In the genomic region with DNA sequence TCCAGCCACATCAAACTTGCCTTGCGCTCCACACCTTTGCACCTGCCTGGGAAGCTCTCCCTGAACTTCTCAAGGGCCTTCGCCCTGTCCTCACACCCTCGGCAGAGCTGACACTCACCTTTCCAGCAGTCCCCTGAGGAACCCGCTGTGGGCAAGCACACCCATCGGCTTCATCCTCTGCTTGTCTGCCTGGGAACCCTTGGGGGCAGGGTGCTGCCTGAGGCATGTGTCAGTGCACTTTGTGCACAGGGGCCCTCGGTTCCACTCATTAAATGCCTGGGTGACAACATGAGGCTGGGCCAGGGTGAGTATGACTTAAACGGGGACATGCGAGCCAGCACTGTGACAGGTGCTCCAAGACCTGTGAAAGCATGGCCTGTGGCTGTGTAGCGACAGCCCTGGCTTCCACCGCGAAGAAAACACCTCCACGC, we compare ENCODE assay signal across 18 cellular contexts. TPM values are rescaled to one million over a fixed set of nuclear protein-coding genes. Genes with fewer than 3 reads are reported as not detected.
A peak's percentile ranks its signal among the peaks of the same experiment; 100 is the strongest.
DNase-seq lines count a peak whose midpoint lies in the region; ATAC-seq and TF ChIP-seq lines count a peak whose summit lies in the region.
"Had no signal": no experiment of that assay in that cellular context is flagged by ENCODE, and none has a peak within 500 bp of the region (broad histone marks: within the 10 kb centered on the region; RNA-seq: fewer than 3 reads in every experiment).

No MANE protein-coding gene starts in this region.

- peak overlapping the region; percentile 96 for H3K27ac ChIP-seq in BLaER1
- no peak overlapping the region for H3K27ac ChIP-seq in CD4-positive, alpha-beta T cell (ENCODE audit: low read depth, low read length)
- H3K27ac ChIP-seq: body of pancreas, PC-9, vagina had no signal

- H3K9ac ChIP-seq in BLaER1, result no peak overlapping the region; the same call in 1 of the 2 replicates

- no peaks in the 10 kb centered on the region for H3K36me3 Mint-ChIP-seq in CD4-positive, alpha-beta T cell (ENCODE audit: low read depth)
- no peaks in the 10 kb centered on the region for H3K36me3 Mint-ChIP-seq in activated T-helper 1 cell treated with anti-CD3 and anti-CD28 coated beads, Interleukin-12 subunit alpha, Interleukin-12 subunit beta, Interleukin-2, Interleukin-4 antibody, amounts not matched to agents 30 ng/mL and 10 ng/mL and 1 ng/mL, durations not matched to agents 14 hours and 24 hours and 36 hours (ENCODE audit: low read depth)
- H3K36me3 Mint-ChIP-seq in neural crest cell (ENCODE audit: low read depth), result peaks cover 2% of the 10 kb centered on the region
- H3K36me3 Mint-ChIP-seq: CD4-positive, alpha-beta memory T cell had no signal

- no peaks in the 10 kb centered on the region for H3K27me3 ChIP-seq in BLaER1
- H3K27me3 ChIP-seq in CD4-positive, alpha-beta T cell (ENCODE audit: control insufficient read depth, insufficient read depth, low read length), result no peaks in the 10 kb centered on the region
- H3K27me3 ChIP-seq: body of pancreas, vagina had no signal

- peaks cover 18% of the 10 kb centered on the region for H4K20me1 ChIP-seq in BLaER1

- H3K4me2 ChIP-seq in BLaER1, result peak overlapping the region; percentile 95
- H3K4me2 ChIP-seq: PC-9 had no signal

- peaks cover 69% of the 10 kb centered on the region for H3K4me1 ChIP-seq in BLaER1

- POLR2A ChIA-PET in CD4-positive, alpha-beta T cell (lab: Charles Lee), result interaction anchor here (3.8 kb wide), 1 partner anchor 10 kb away, joined by 47 read pairs; a partner anchor contains a TSS

- intact Hi-C loops in CD4-positive, alpha-beta T cell (cut with DNase I, micrococcal nuclease), result no loop called here
- intact Hi-C loops in activated T-helper 1 cell treated with anti-CD3 and anti-CD28 coated beads, Interleukin-12 subunit alpha, Interleukin-12 subunit beta, Interleukin-2, Interleukin-4 antibody, amounts not matched to agents 30 ng/mL and 10 ng/mL and 1 ng/mL, durations not matched to agents 14 hours and 24 hours and 36 hours (cut with micrococcal nuclease), result no loop called here
- intact Hi-C loops in Right ventricle myocardium superior (cut with DNase I), result no loop called here

- no peak overlapping the region for H3K27ac Mint-ChIP-seq in CD4-positive, alpha-beta T cell
- no peak overlapping the region for H3K27ac Mint-ChIP-seq in activated T-helper 1 cell treated with anti-CD3 and anti-CD28 coated beads, Interleukin-12 subunit alpha, Interleukin-12 subunit beta, Interleukin-2, Interleukin-4 antibody, amounts not matched to agents 30 ng/mL and 10 ng/mL and 1 ng/mL, durations not matched to agents 14 hours and 24 hours and 36 hours
- H3K27ac Mint-ChIP-seq in neural crest cell (ENCODE audit: unreplicated experiment), result peak overlapping the region; percentile 75

- ATAC-seq in CD4-positive, alpha-beta T cell (ENCODE audit: poor library complexity), result no peak
- ATAC-seq in Right ventricle myocardium superior (ENCODE audit: poor library complexity) (no peak), HG03280 (IDR thresholded peaks at IDR 0.05; ENCODE audit: unreplicated experiment) (no peak)
- ATAC-seq: body of pancreas had no signal

- DNase-seq in CD4-positive, alpha-beta T cell, result no peak
- DNase-seq in activated T-helper 1 cell treated with anti-CD3 and anti-CD28 coated beads, Interleukin-12 subunit alpha, Interleukin-12 subunit beta, Interleukin-2, Interleukin-4 antibody, amounts not matched to agents 30 ng/mL and 10 ng/mL and 1 ng/mL, durations not matched to agents 14 hours and 24 hours and 36 hours (ENCODE audit: low spot score), result no peak
- DNase-seq in neural crest cell (ENCODE audit: low read depth, low spot score) (no peak), Right ventricle myocardium superior (no peak), NOMO-1 treated with DMSO at 0.1 percent for 48 hours (lab: John Stamatoyannopoulos, UW; ENCODE audit: unreplicated experiment) (no peak)
- DNase-seq: activated CD8-positive, alpha-beta memory T cell treated with anti-CD3 and anti-CD28 coated beads, Interleukin-2, amount 50 U/mL, for 4 hours; activated effector memory CD4-positive, alpha-beta T cell treated with Interleukin-2 at 50 U/mL for 16 hours; body of pancreas; CD4-positive, alpha-beta memory T cell; head of caudate nucleus; MV-4-11; NCI-H510A treated with DMSO at 0.1 percent for 48 hours; PC-9; SIG-M5; stimulated activated CD4-positive, alpha-beta T cell treated with anti-CD3 and anti-CD28 coated beads, Interleukin-1b, Interleukin-23, amount 100 ng/mL, for 48 hours had no signal

- no peak for TF ChIP-seq CTCF in CD4-positive, alpha-beta T cell (IDR thresholded peaks at IDR 0.05)
- TF ChIP-seq CTCF in neural crest cell (conservative IDR thresholded peaks at IDR 0.05), result no peak

- H3K4me3 Mint-ChIP-seq in CD4-positive, alpha-beta T cell, result peak overlapping the region; percentile 20
- H3K4me3 Mint-ChIP-seq in activated T-helper 1 cell treated with anti-CD3 and anti-CD28 coated beads, Interleukin-12 subunit alpha, Interleukin-12 subunit beta, Interleukin-2, Interleukin-4 antibody, amounts not matched to agents 30 ng/mL and 10 ng/mL and 1 ng/mL, durations not matched to agents 14 hours and 24 hours and 36 hours, result peak overlapping the region; percentile 19
- H3K4me3 Mint-ChIP-seq in neural crest cell, result peak overlapping the region; percentile 74

- CTCF ChIA-PET in CD4-positive, alpha-beta T cell (lab: Charles Lee), result no interaction called here

- no peaks in the 10 kb centered on the region for H3K27me3 Mint-ChIP-seq in CD4-positive, alpha-beta T cell
- no peaks in the 10 kb centered on the region for H3K27me3 Mint-ChIP-seq in activated T-helper 1 cell treated with anti-CD3 and anti-CD28 coated beads, Interleukin-12 subunit alpha, Interleukin-12 subunit beta, Interleukin-2, Interleukin-4 antibody, amounts not matched to agents 30 ng/mL and 10 ng/mL and 1 ng/mL, durations not matched to agents 14 hours and 24 hours and 36 hours (ENCODE audit: insufficient read depth)
- no peaks in the 10 kb centered on the region for H3K27me3 Mint-ChIP-seq in neural crest cell (ENCODE audit: low read depth)
- H3K27me3 Mint-ChIP-seq: CD4-positive, alpha-beta memory T cell had no signal

- peaks cover 25% of the 10 kb centered on the region for H3K36me3 ChIP-seq in BLaER1
- H3K36me3 ChIP-seq: vagina had no signal

- no peak overlapping the region for H3K4me3 ChIP-seq in BLaER1
- H3K4me3 ChIP-seq: body of pancreas, PC-9, vagina had no signal

- H3K9me3 Mint-ChIP-seq in CD4-positive, alpha-beta T cell, result no peaks in the 10 kb centered on the region
- H3K9me3 Mint-ChIP-seq in activated T-helper 1 cell treated with anti-CD3 and anti-CD28 coated beads, Interleukin-12 subunit alpha, Interleukin-12 subunit beta, Interleukin-2, Interleukin-4 antibody, amounts not matched to agents 30 ng/mL and 10 ng/mL and 1 ng/mL, durations not matched to agents 14 hours and 24 hours and 36 hours, result no peaks in the 10 kb centered on the region
- no peaks in the 10 kb centered on the region for H3K9me3 Mint-ChIP-seq in neural crest cell

- no peaks in the 10 kb centered on the region for H3K4me1 Mint-ChIP-seq in CD4-positive, alpha-beta T cell (ENCODE audit: low read depth)
- peaks cover 14% of the 10 kb centered on the region for H3K4me1 Mint-ChIP-seq in activated T-helper 1 cell treated with anti-CD3 and anti-CD28 coated beads, Interleukin-12 subunit alpha, Interleukin-12 subunit beta, Interleukin-2, Interleukin-4 antibody, amounts not matched to agents 30 ng/mL and 10 ng/mL and 1 ng/mL, durations not matched to agents 14 hours and 24 hours and 36 hours (ENCODE audit: low read depth)
- H3K4me1 Mint-ChIP-seq in neural crest cell, result peaks cover 8% of the 10 kb centered on the region

- H3K9me3 ChIP-seq in BLaER1, result no peaks in the 10 kb centered on the region
- H3K9me3 ChIP-seq in CD4-positive, alpha-beta T cell (ENCODE audit: control insufficient read depth, low read length), result no peaks in the 10 kb centered on the region
- H3K9me3 ChIP-seq: body of pancreas, vagina had no signal

RNA-seq across cellular contexts. Expression of a gene that starts 2.6 kb away (rescaled TPM):
- total RNA-seq in CD4-positive, alpha-beta T cell, result 1 to 10 TPM; 1.6 to 2.5 TPM
- total RNA-seq in activated T-helper 1 cell treated with anti-CD3 and anti-CD28 coated beads, Interleukin-12 subunit alpha, Interleukin-12 subunit beta, Interleukin-2, Interleukin-4 antibody, amounts not matched to agents 30 ng/mL and 10 ng/mL and 1 ng/mL, durations not matched to agents 14 hours and 24 hours and 36 hours, result 48.4 and 49.6 TPM in 2 replicates
- total RNA-seq in neural crest cell (36.2 and 37.2 TPM in 2 replicates), Right ventricle myocardium superior (20.5 TPM)

RNA-seq across cellular contexts. Expression of a gene that starts 11.0 kb away (rescaled TPM):
- total RNA-seq in CD4-positive, alpha-beta T cell, result 10 to 100 TPM; 60.1 to 63.0 TPM
- 30.9 and 34.4 TPM in 2 replicates for total RNA-seq in activated T-helper 1 cell treated with anti-CD3 and anti-CD28 coated beads, Interleukin-12 subunit alpha, Interleukin-12 subunit beta, Interleukin-2, Interleukin-4 antibody, amounts not matched to agents 30 ng/mL and 10 ng/mL and 1 ng/mL, durations not matched to agents 14 hours and 24 hours and 36 hours
- total RNA-seq in neural crest cell (34.3 and 35.8 TPM in 2 replicates), Right ventricle myocardium superior (6.2 TPM)

Comparison
In these comparisons a context has a peak if more than half of its experiments do, and no peak if none do; other contexts are left out.
1. H3K4me3 Mint-ChIP-seq: peak in every context shown above with its lines; median percentile 74 in neural crest cell; 20 in CD4-positive, alpha-beta T cell; 19 in activated T-helper 1 cell treated with anti-CD3 and anti-CD28 coated beads, Interleukin-12 subunit alpha, Interleukin-12 subunit beta, Interleukin-2, Interleukin-4 antibody, amounts not matched to agents 30 ng/mL and 10 ng/mL and 1 ng/mL, durations not matched to agents 14 hours and 24 hours and 36 hours.